11 cellular contexts compared by ENCODE assay signal in the genomic region with DNA sequence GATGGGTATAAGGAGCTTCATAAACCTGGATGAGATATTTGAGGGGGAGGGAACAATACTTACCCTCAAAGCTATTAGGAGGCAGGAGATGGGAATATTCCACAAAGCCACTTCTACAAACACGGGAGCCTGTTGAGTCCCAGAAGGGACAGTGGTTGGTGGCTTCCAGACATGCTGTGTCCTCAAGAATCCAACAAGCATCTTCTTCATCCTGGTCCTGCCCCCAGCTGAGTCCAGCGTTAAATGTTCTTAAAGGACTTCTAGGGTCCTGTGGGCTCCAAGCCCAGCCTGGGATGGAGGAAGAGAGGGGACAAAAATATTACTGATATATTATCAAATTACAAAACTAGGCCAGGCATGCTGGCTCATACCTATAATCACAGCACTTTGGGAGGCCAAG. TPM values are rescaled to one million over a fixed set of nuclear protein-coding genes. Genes with fewer than 3 reads are reported as not detected.
A peak's percentile ranks its signal among the peaks of the same experiment; 100 is the strongest.
DNase-seq lines count a peak whose midpoint lies in the region; ATAC-seq and TF ChIP-seq lines count a peak whose summit lies in the region.
"Had no signal": no experiment of that assay in that cellular context is flagged by ENCODE, and none has a peak within 500 bp of the region (broad histone marks: within the 10 kb centered on the region; RNA-seq: fewer than 3 reads in every experiment).

No MANE protein-coding gene starts in this region.

- H3K9me3 ChIP-seq in ES-I3 (ENCODE audit: control insufficient read depth, insufficient read depth, low read length) (no peaks in the 10 kb centered on the region), MG63 (no peaks in the 10 kb centered on the region), neural progenitor cell (ENCODE audit: low read depth) (no peaks in the 10 kb centered on the region)
- H3K9me3 ChIP-seq: heart right ventricle had no signal

- H3K9ac ChIP-seq in ES-I3 (ENCODE audit: low read depth, low read length), result 0 out of 2 replicates have a peak overlapping the region, but pooled peaks have one; percentile 99
- H3K9ac ChIP-seq in neural progenitor cell, result no peak overlapping the region

- H3K36me3 Mint-ChIP-seq in activated naive CD8-positive, alpha-beta T cell treated with anti-CD3 and anti-CD28 coated beads, Interleukin-2, amount 50 U/mL, for 24 hours (ENCODE audit: low read depth), result peaks cover 71% of the 10 kb centered on the region
- peaks cover 10% of the 10 kb centered on the region for H3K36me3 Mint-ChIP-seq in neural progenitor cell

- H3K4me1 Mint-ChIP-seq in activated naive CD8-positive, alpha-beta T cell treated with anti-CD3 and anti-CD28 coated beads, Interleukin-2, amount 50 U/mL, for 24 hours, result peaks cover 62% of the 10 kb centered on the region
- peaks cover 34% of the 10 kb centered on the region for H3K4me1 Mint-ChIP-seq in neural progenitor cell

- ATAC-seq in activated naive CD8-positive, alpha-beta T cell treated with anti-CD3 and anti-CD28 coated beads, Interleukin-2, amount 50 U/mL, for 24 hours, result no peak
- ATAC-seq: heart right ventricle had no signal

- H3K4me1 ChIP-seq in ES-I3 (ENCODE audit: insufficient read depth, low read length) (peaks cover 10% of the 10 kb centered on the region; the same call in 1 of the 2 replicates), neural progenitor cell (peaks cover 14% of the 10 kb centered on the region)

- H3K27ac Mint-ChIP-seq in activated naive CD8-positive, alpha-beta T cell treated with anti-CD3 and anti-CD28 coated beads, Interleukin-2, amount 50 U/mL, for 24 hours, result peak overlapping the region; percentile 99
- no peak overlapping the region for H3K27ac Mint-ChIP-seq in neural progenitor cell

- H3K9me3 Mint-ChIP-seq in activated naive CD8-positive, alpha-beta T cell treated with anti-CD3 and anti-CD28 coated beads, Interleukin-2, amount 50 U/mL, for 24 hours, result no peaks in the 10 kb centered on the region
- H3K9me3 Mint-ChIP-seq in neural progenitor cell, result no peaks in the 10 kb centered on the region

- peaks cover 67% of the 10 kb centered on the region for H3K79me2 ChIP-seq in neural progenitor cell (ENCODE audit: low read depth)

- H2AFZ ChIP-seq in neural progenitor cell (replicated peaks), result no peak overlapping the region

- H4K20me1 ChIP-seq in neural progenitor cell (ENCODE audit: low read depth), result peaks cover 17% of the 10 kb centered on the region

- H3F3A ChIP-seq in neural progenitor cell (ENCODE audit: low read depth), result peaks cover 78% of the 10 kb centered on the region

- DNase-seq in MG63 (no peak), neural progenitor cell (ENCODE audit: low spot score) (no peak), NCI-H2171 treated with DMSO at 0.1 percent for 48 hours (lab: John Stamatoyannopoulos, UW) (no peak), GM10266 (ENCODE audit: extremely low spot score) (no peak), COLO829 (ENCODE audit: low spot score) (no peak)
- no peak for DNase-seq in activated naive CD8-positive, alpha-beta T cell treated with anti-CD3 and anti-CD28 coated beads, Interleukin-2, amount 50 U/mL, for 24 hours
- DNase-seq: activated CD8-positive, alpha-beta memory T cell treated with anti-CD3 and anti-CD28 coated beads, Interleukin-2, amount 50 U/mL, for 48 hours; heart right ventricle; NCI-H2029 treated with DMSO at 0.1 percent for 48 hours; substantia nigra had no signal

- H3K4me2 ChIP-seq in neural progenitor cell, result peak overlapping the region; percentile 88

- H3K27me3 ChIP-seq in MG63, result no peaks in the 10 kb centered on the region
- no peaks in the 10 kb centered on the region for H3K27me3 ChIP-seq in neural progenitor cell
- H3K27me3 ChIP-seq: heart right ventricle had no signal

- peaks cover 2% of the 10 kb centered on the region for H3K27me3 Mint-ChIP-seq in activated naive CD8-positive, alpha-beta T cell treated with anti-CD3 and anti-CD28 coated beads, Interleukin-2, amount 50 U/mL, for 24 hours
- peaks cover 5% of the 10 kb centered on the region for H3K27me3 Mint-ChIP-seq in neural progenitor cell (ENCODE audit: insufficient read depth, low read depth)

- H3K27ac ChIP-seq in neural progenitor cell, result no peak overlapping the region

- peaks cover 9% of the 10 kb centered on the region for H3K36me3 ChIP-seq in ES-I3 (ENCODE audit: insufficient read depth, low read length)
- peaks cover 46% of the 10 kb centered on the region for H3K36me3 ChIP-seq in MG63
- no peaks in the 10 kb centered on the region for H3K36me3 ChIP-seq in neural progenitor cell

- TF ChIP-seq CTCF in neural progenitor cell (IDR thresholded peaks at IDR 0.05) (no peak), GM10266 (IDR thresholded peaks at IDR 0.05; ENCODE audit: control insufficient read depth, insufficient read depth, low read depth, missing control alignments) (no peak)

- H3K4me3 ChIP-seq in MG63 (peak overlapping the region; percentile 92), neural progenitor cell (peak overlapping the region; percentile 4)

- H3K4me3 Mint-ChIP-seq in activated naive CD8-positive, alpha-beta T cell treated with anti-CD3 and anti-CD28 coated beads, Interleukin-2, amount 50 U/mL, for 24 hours, result peak overlapping the region; percentile 99
- H3K4me3 Mint-ChIP-seq in neural progenitor cell, result no peak overlapping the region

RNA-seq across cellular contexts. Expression of a gene that starts 2.3 kb away (rescaled TPM):
- 10.9 and 14.9 TPM in 2 replicates for total RNA-seq in MG63 (2014; rRNA removed; shearing (Covaris generic); ENCODE audit: low replicate concordance)
- total RNA-seq in neural progenitor cell (ENCODE audit: low replicate concordance), result 4.3 and 6.7 TPM in 2 replicates

RNA-seq across cellular contexts. Expression of a gene that starts 2.5 kb away (rescaled TPM):
- total RNA-seq in MG63 (2014; rRNA removed; shearing (Covaris generic); ENCODE audit: low replicate concordance), result 64.8 and 73.5 TPM in 2 replicates
- 51.5 and 73.3 TPM in 2 replicates for total RNA-seq in neural progenitor cell (ENCODE audit: low replicate concordance)

RNA-seq across cellular contexts. Expression of a gene that starts 4.0 kb away (rescaled TPM):
- total RNA-seq in MG63 (2014; rRNA removed; shearing (Covaris generic); ENCODE audit: low replicate concordance), result 16.4 and 22.2 TPM in 2 replicates
- total RNA-seq in neural progenitor cell (ENCODE audit: low replicate concordance), result 5.7 and 11.7 TPM in 2 replicates

RNA-seq across cellular contexts. Expression of a gene that starts 4.6 kb away (rescaled TPM):
- 4.7 and 9.8 TPM in 2 replicates for total RNA-seq in MG63 (2014; rRNA removed; shearing (Covaris generic); ENCODE audit: low replicate concordance)
- total RNA-seq in neural progenitor cell (ENCODE audit: low replicate concordance), result 3.4 and 4.0 TPM in 2 replicates

RNA-seq across cellular contexts. Expression of a gene that starts 11.4 kb away (rescaled TPM):
- 85.5 and 147 TPM in 2 replicates for total RNA-seq in MG63 (2014; rRNA removed; shearing (Covaris generic); ENCODE audit: low replicate concordance)
- 60.7 and 129 TPM in 2 replicates for total RNA-seq in neural progenitor cell (ENCODE audit: low replicate concordance)
